18 cellular contexts compared by ENCODE assay signal in the genomic region with DNA sequence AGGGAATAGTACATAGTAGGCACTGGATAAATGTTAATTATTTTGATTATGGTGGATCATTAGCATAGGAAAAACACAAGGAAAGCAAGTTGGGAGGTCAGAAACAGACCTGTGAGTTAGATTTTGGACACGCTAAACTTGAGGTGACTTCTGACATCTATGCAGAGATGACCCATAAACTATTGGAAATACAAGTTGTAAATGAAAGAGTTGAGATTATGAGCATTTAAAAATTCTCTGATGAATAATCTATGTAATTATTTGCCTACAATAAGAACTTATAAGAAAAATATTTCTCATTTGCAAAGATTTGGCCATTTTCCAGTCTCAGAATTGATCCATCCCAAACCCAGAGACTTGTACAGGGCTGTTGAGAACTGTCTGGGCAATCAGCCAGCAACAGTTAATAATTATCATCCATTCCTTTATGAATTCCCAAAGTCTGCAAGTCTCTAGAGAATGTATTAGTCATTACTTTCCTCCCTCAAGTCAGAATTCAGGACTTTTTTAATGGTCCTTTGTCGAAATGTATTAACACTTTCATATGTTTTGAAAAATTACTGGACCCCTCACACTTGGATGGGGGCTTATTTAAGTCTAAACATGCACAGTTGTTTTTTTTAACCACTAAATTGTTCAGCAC. TPM values are rescaled to one million over a fixed set of nuclear protein-coding genes. Genes with fewer than 3 reads are reported as not detected.
DNase-seq lines count a peak whose midpoint lies in the region; ATAC-seq and TF ChIP-seq lines count a peak whose summit lies in the region.
"Had no signal": no experiment of that assay in that cellular context is flagged by ENCODE, and none has a peak within 500 bp of the region (broad histone marks: within the 10 kb centered on the region; RNA-seq: fewer than 3 reads in every experiment).

No MANE protein-coding gene starts in this region.

- no peak for DNase-seq in activated CD4-positive, alpha-beta T cell treated with anti-CD3 and anti-CD28 coated beads, Interleukin-2, amount 10 ng/mL, durations not matched to agents 24 days and 14 days
- DNase-seq in activated CD4-positive, alpha-beta T cell treated with anti-CD3 and anti-CD28 coated beads for 48 hours, result no peak
- no peak for DNase-seq in activated naive CD8-positive, alpha-beta T cell treated with anti-CD3 and anti-CD28 coated beads, Interleukin-2, amount 50 U/mL, for 24 hours
- DNase-seq in immature natural killer cell (no peak), retinal pigment epithelial cell (ENCODE audit: low read depth) (peak; percentile 12), cerebellum (ENCODE audit: low spot score) (no peak), activated gamma-delta T cell treated with Interleukin-2 at 50 U/mL for 16 hours (no peak)
- DNase-seq: activated CD8-positive, alpha-beta memory T cell treated with anti-CD3 and anti-CD28 coated beads for 24 hours; activated naive CD8-positive, alpha-beta T cell treated with anti-CD3 and anti-CD28 coated beads, Interleukin-2, amount 10 ng/mL, durations not matched to agents 7 days and 5 days; DMS153; foreskin fibroblast; islet precursor cell; naive B cell; NCI-H1930; T-helper 9 cell had no signal

- H3K36me3 Mint-ChIP-seq in activated CD4-positive, alpha-beta T cell treated with anti-CD3 and anti-CD28 coated beads, Interleukin-2, amount 10 ng/mL, durations not matched to agents 24 days and 14 days (ENCODE audit: low read depth), result peaks cover 23% of the 10 kb centered on the region
- peaks cover 21% of the 10 kb centered on the region for H3K36me3 Mint-ChIP-seq in activated naive CD8-positive, alpha-beta T cell treated with anti-CD3 and anti-CD28 coated beads, Interleukin-2, amount 50 U/mL, for 24 hours (ENCODE audit: low read depth)
- peaks cover 0 to 5% (median 0%) of the 10 kb centered on the region in 3 donors for H3K36me3 Mint-ChIP-seq in immature natural killer cell

- no peak for ATAC-seq in activated naive CD8-positive, alpha-beta T cell treated with anti-CD3 and anti-CD28 coated beads, Interleukin-2, amount 50 U/mL, for 24 hours
- no peak for ATAC-seq in GM21825 (IDR thresholded peaks at IDR 0.05; ENCODE audit: unreplicated experiment)

- peak overlapping the region; percentile 25 for H3K27ac Mint-ChIP-seq in activated CD4-positive, alpha-beta T cell treated with anti-CD3 and anti-CD28 coated beads, Interleukin-2, amount 10 ng/mL, durations not matched to agents 24 days and 14 days
- H3K27ac Mint-ChIP-seq in activated naive CD8-positive, alpha-beta T cell treated with anti-CD3 and anti-CD28 coated beads, Interleukin-2, amount 50 U/mL, for 24 hours, result peak overlapping the region; percentile 6
- H3K27ac Mint-ChIP-seq in immature natural killer cell, result peak overlapping the region; percentile 85 to 98 (median 94)
- H3K27ac Mint-ChIP-seq: activated naive CD8-positive, alpha-beta T cell treated with anti-CD3 and anti-CD28 coated beads, Interleukin-2, amount 10 ng/mL, durations not matched to agents 7 days and 5 days had no signal

- no peak overlapping the region for H3K4me3 ChIP-seq in retinal pigment epithelial cell (ENCODE audit: low read length)
- H3K4me3 ChIP-seq: coronary artery had no signal

- peaks cover 46% of the 10 kb centered on the region for H3K4me1 Mint-ChIP-seq in activated CD4-positive, alpha-beta T cell treated with anti-CD3 and anti-CD28 coated beads, Interleukin-2, amount 10 ng/mL, durations not matched to agents 24 days and 14 days
- H3K4me1 Mint-ChIP-seq in activated naive CD8-positive, alpha-beta T cell treated with anti-CD3 and anti-CD28 coated beads, Interleukin-2, amount 50 U/mL, for 24 hours, result peaks cover 76% of the 10 kb centered on the region
- H3K4me1 Mint-ChIP-seq in immature natural killer cell, result peaks cover 54 to 56% of the 10 kb centered on the region in 2 donors

- TF ChIP-seq CTCF in retinal pigment epithelial cell (conservative IDR thresholded peaks at IDR 0.05; ENCODE audit: low read depth, low read length), result no peak

- no peaks in the 10 kb centered on the region for H3K9me3 Mint-ChIP-seq in activated CD4-positive, alpha-beta T cell treated with anti-CD3 and anti-CD28 coated beads, Interleukin-2, amount 10 ng/mL, durations not matched to agents 24 days and 14 days
- no peaks in the 10 kb centered on the region for H3K9me3 Mint-ChIP-seq in activated naive CD8-positive, alpha-beta T cell treated with anti-CD3 and anti-CD28 coated beads, Interleukin-2, amount 50 U/mL, for 24 hours
- no peaks in the 10 kb centered on the region for H3K9me3 Mint-ChIP-seq in immature natural killer cell
- H3K9me3 Mint-ChIP-seq: activated naive CD8-positive, alpha-beta T cell treated with anti-CD3 and anti-CD28 coated beads, Interleukin-2, amount 10 ng/mL, durations not matched to agents 7 days and 5 days; naive B cell had no signal

- intact Hi-C loops in activated CD4-positive, alpha-beta T cell treated with anti-CD3 and anti-CD28 coated beads, Interleukin-2, amount 10 ng/mL, durations not matched to agents 24 days and 14 days (cut with micrococcal nuclease), result no loop called here

- H3K27me3 Mint-ChIP-seq in activated CD4-positive, alpha-beta T cell treated with anti-CD3 and anti-CD28 coated beads, Interleukin-2, amount 10 ng/mL, durations not matched to agents 24 days and 14 days, result no peaks in the 10 kb centered on the region
- no peaks in the 10 kb centered on the region for H3K27me3 Mint-ChIP-seq in activated naive CD8-positive, alpha-beta T cell treated with anti-CD3 and anti-CD28 coated beads, Interleukin-2, amount 50 U/mL, for 24 hours
- H3K27me3 Mint-ChIP-seq in immature natural killer cell (ENCODE audit: low read depth in 3 of 3), result peaks cover 0 to 1% (median 0%) of the 10 kb centered on the region in 3 donors
- H3K27me3 Mint-ChIP-seq: activated naive CD8-positive, alpha-beta T cell treated with anti-CD3 and anti-CD28 coated beads, Interleukin-2, amount 10 ng/mL, durations not matched to agents 7 days and 5 days; naive B cell had no signal

- H3K4me3 Mint-ChIP-seq in activated CD4-positive, alpha-beta T cell treated with anti-CD3 and anti-CD28 coated beads, Interleukin-2, amount 10 ng/mL, durations not matched to agents 24 days and 14 days, result no peak overlapping the region
- H3K4me3 Mint-ChIP-seq in activated naive CD8-positive, alpha-beta T cell treated with anti-CD3 and anti-CD28 coated beads, Interleukin-2, amount 50 U/mL, for 24 hours, result no peak overlapping the region
- H3K4me3 Mint-ChIP-seq in immature natural killer cell, result no peak overlapping the region
- H3K4me3 Mint-ChIP-seq: activated naive CD8-positive, alpha-beta T cell treated with anti-CD3 and anti-CD28 coated beads, Interleukin-2, amount 10 ng/mL, durations not matched to agents 7 days and 5 days had no signal

RNA-seq across cellular contexts. Expression of gene SLAMF6, which starts 19.4 kb away (rescaled TPM):
- 53.8 and 55.4 TPM in 2 replicates for total RNA-seq in activated CD4-positive, alpha-beta T cell treated with anti-CD3 and anti-CD28 coated beads, Interleukin-2, amount 10 ng/mL, durations not matched to agents 24 days and 14 days
- 100 to 1,000 TPM; 105 to 210 (median 125) TPM for polyA plus RNA-seq in immature natural killer cell
- not detected for total RNA-seq in cerebellum
- total RNA-seq: A172 had no signal

RNA-seq across cellular contexts. Expression of gene CD84, which starts 36.9 kb away (rescaled TPM):
- 17.3 and 17.7 TPM in 2 replicates for total RNA-seq in activated CD4-positive, alpha-beta T cell treated with anti-CD3 and anti-CD28 coated beads, Interleukin-2, amount 10 ng/mL, durations not matched to agents 24 days and 14 days
- polyA plus RNA-seq in immature natural killer cell, result 1 to 10 TPM; 2.1 to 3.9 (median 3.0) TPM
- total RNA-seq in cerebellum, result 2.1 TPM
- total RNA-seq: A172 had no signal

Comparison
In these comparisons a context has a peak if more than half of its experiments do, and no peak if none do; other contexts are left out.
1. H3K27ac Mint-ChIP-seq: peak in every context shown above with its lines; median percentile 94 in immature natural killer cell; 25 in activated CD4-positive, alpha-beta T cell treated with anti-CD3 and anti-CD28 coated beads, Interleukin-2, amount 10 ng/mL, durations not matched to agents 24 days and 14 days; 6 in activated naive CD8-positive, alpha-beta T cell treated with anti-CD3 and anti-CD28 coated beads, Interleukin-2, amount 50 U/mL, for 24 hours.
2. RNA of gene SLAMF6, which starts 19.4 kb away (total RNA-seq): 53.8 to 55.4 TPM in activated CD4-positive, alpha-beta T cell treated with anti-CD3 and anti-CD28 coated beads, Interleukin-2, amount 10 ng/mL, durations not matched to agents 24 days and 14 days; not detected in cerebellum (single experiment); every median in the first group is over 10 times any median in the second.